ENCODE assay signal across 1 cellular context in the genomic region with DNA sequence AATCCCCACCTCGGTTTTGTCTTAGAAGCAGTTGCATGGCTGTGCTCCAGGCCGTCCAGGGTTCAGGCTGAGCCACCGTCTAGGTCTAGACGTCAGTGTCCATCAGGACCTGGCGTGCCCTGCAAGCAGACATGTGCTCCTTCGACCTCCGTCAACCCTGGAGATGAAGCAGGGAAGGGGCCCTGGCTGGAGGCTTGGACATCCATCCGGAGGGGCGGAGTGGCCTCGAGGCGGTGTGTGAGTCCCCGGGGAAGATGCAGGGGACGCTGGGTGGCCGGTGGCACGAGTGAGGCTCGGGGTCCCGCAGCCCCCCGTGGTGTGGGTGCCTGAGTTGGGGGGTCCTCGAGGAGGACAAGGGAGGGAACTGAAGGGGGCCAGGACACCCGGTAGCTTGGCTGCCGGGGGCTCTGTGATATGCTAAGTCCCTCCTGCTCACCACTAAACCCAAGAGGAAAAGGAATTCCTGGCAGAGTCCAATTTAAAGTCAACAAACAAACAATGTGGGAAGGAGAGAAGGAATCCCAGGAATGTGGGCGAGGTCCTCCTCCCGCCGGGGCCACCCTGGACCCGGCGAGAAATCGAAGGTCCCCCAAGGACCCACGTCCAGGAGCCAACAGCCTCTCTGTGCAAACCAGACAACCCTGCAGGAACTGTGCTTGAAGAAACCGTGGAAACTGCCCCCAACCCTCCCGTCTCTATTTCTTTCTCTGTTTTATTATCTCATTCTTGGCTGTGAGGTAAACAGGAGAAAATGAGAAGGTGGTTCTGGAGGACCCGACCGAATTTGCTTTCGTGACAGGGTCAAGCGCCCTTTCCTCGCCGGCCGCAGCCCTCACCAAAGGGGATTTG.
TF ChIP-seq lines count a peak whose summit lies in the region.

No MANE protein-coding gene starts in this region.

TF ChIP-seq in HepG2, 621 proteins besides CTCF, POLR2A, EP300 and RAD21 (continued from another document and continues in another):
- TF ChIP-seq, protein P1, sequence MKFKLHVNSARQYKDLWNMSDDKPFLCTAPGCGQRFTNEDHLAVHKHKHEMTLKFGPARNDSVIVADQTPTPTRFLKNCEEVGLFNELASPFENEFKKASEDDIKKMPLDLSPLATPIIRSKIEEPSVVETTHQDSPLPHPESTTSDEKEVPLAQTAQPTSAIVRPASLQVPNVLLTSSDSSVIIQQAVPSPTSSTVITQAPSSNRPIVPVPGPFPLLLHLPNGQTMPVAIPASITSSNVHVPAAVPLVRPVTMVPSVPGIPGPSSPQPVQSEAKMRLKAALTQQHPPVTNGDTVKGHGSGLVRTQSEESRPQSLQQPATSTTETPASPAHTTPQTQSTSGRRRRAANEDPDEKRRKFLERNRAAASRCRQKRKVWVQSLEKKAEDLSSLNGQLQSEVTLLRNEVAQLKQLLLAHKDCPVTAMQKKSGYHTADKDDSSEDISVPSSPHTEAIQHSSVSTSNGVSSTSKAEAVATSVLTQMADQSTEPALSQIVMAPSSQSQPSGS (CRISPR knock-in tag; IDR thresholded peaks at IDR 0.05) = peak; percentile 17; the same call in 1 of the 2 replicates
- TF ChIP-seq PAX8 (CRISPR knock-in tag; IDR thresholded peaks at IDR 0.05; ENCODE audit: borderline replicate concordance) = no peak
- TF ChIP-seq ZBTB38 (CRISPR knock-in tag; IDR thresholded peaks at IDR 0.05) = peak; percentile 27; the same call in 1 of the 2 replicates
- 0 out of 2 replicates have a peak, but pooled peaks have one; percentile 38 for TF ChIP-seq AHR (CRISPR knock-in tag; IDR thresholded peaks at IDR 0.05)
- TF ChIP-seq NCOA2 (CRISPR knock-in tag; IDR thresholded peaks at IDR 0.05) = peak; percentile 67
- TF ChIP-seq HOXA7 (CRISPR knock-in tag; IDR thresholded peaks at IDR 0.05) = no peak
- TF ChIP-seq, protein P2, sequence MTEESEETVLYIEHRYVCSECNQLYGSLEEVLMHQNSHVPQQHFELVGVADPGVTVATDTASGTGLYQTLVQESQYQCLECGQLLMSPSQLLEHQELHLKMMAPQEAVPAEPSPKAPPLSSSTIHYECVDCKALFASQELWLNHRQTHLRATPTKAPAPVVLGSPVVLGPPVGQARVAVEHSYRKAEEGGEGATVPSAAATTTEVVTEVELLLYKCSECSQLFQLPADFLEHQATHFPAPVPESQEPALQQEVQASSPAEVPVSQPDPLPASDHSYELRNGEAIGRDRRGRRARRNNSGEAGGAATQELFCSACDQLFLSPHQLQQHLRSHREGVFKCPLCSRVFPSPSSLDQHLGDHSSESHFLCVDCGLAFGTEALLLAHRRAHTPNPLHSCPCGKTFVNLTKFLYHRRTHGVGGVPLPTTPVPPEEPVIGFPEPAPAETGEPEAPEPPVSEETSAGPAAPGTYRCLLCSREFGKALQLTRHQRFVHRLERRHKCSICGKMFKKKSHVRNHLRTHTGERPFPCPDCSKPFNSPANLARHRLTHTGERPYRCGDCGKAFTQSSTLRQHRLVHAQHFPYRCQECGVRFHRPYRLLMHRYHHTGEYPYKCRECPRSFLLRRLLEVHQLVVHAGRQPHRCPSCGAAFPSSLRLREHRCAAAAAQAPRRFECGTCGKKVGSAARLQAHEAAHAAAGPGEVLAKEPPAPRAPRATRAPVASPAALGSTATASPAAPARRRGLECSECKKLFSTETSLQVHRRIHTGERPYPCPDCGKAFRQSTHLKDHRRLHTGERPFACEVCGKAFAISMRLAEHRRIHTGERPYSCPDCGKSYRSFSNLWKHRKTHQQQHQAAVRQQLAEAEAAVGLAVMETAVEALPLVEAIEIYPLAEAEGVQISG (CRISPR knock-in tag; IDR thresholded peaks at IDR 0.05) = peak; percentile 14; the same call in 1 of the 2 replicates
- peak; percentile 64; the same call in 1 of the 2 replicates for TF ChIP-seq LCORL (IDR thresholded peaks at IDR 0.05)
- peak; percentile 96 for TF ChIP-seq LCORL (CRISPR knock-in tag; IDR thresholded peaks at IDR 0.05)
- TF ChIP-seq TOPORS (CRISPR knock-in tag; IDR thresholded peaks at IDR 0.05) = no peak
- TF ChIP-seq REPIN1 (CRISPR knock-in tag; IDR thresholded peaks at IDR 0.05; ENCODE audit: borderline replicate concordance, low read depth) = no peak
- TF ChIP-seq CHD4 (IDR thresholded peaks at IDR 0.05; ENCODE audit: borderline replicate concordance, low read length) = no peak
- no peak for TF ChIP-seq ZNF703 (CRISPR knock-in tag; IDR thresholded peaks at IDR 0.05; ENCODE audit: borderline replicate concordance)
- TF ChIP-seq SMARCE1 (IDR thresholded peaks at IDR 0.05; ENCODE audit: borderline replicate concordance) = no peak
- TF ChIP-seq ZNF775 (CRISPR knock-in tag; IDR thresholded peaks at IDR 0.05; ENCODE audit: borderline replicate concordance) = no peak
- no peak for TF ChIP-seq ZSCAN21 (CRISPR knock-in tag; IDR thresholded peaks at IDR 0.05; ENCODE audit: borderline replicate concordance)
- TF ChIP-seq, protein P3, sequence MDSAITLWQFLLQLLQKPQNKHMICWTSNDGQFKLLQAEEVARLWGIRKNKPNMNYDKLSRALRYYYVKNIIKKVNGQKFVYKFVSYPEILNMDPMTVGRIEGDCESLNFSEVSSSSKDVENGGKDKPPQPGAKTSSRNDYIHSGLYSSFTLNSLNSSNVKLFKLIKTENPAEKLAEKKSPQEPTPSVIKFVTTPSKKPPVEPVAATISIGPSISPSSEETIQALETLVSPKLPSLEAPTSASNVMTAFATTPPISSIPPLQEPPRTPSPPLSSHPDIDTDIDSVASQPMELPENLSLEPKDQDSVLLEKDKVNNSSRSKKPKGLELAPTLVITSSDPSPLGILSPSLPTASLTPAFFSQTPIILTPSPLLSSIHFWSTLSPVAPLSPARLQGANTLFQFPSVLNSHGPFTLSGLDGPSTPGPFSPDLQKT (CRISPR knock-in tag; IDR thresholded peaks at IDR 0.05; ENCODE audit: borderline replicate concordance) = no peak
- TF ChIP-seq ZSCAN5A (CRISPR knock-in tag; IDR thresholded peaks at IDR 0.05; ENCODE audit: borderline replicate concordance) = no peak
- TF ChIP-seq ZBTB49 (CRISPR knock-in tag; IDR thresholded peaks at IDR 0.05; ENCODE audit: borderline replicate concordance) = no peak
- TF ChIP-seq HOXA3 (CRISPR knock-in tag; IDR thresholded peaks at IDR 0.05) = peak; percentile 41; the same call in 1 of the 2 replicates
- TF ChIP-seq ZMAT3 (CRISPR knock-in tag; conservative IDR thresholded peaks at IDR 0.05) = peak; percentile 74
- TF ChIP-seq SALL1 (CRISPR knock-in tag; IDR thresholded peaks at IDR 0.05) = peak; percentile 44; the same call in 1 of the 2 replicates
- TF ChIP-seq, protein P4, sequence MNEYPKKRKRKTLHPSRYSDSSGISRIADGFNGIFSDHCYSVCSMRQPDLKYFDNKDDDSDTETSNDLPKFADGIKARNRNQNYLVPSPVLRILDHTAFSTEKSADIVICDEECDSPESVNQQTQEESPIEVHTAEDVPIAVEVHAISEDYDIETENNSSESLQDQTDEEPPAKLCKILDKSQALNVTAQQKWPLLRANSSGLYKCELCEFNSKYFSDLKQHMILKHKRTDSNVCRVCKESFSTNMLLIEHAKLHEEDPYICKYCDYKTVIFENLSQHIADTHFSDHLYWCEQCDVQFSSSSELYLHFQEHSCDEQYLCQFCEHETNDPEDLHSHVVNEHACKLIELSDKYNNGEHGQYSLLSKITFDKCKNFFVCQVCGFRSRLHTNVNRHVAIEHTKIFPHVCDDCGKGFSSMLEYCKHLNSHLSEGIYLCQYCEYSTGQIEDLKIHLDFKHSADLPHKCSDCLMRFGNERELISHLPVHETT (CRISPR knock-in tag; conservative IDR thresholded peaks at IDR 0.05) = no peak; the same call in 1 of the 2 replicates
- TF ChIP-seq FOXA1 (IDR thresholded peaks at IDR 0.05) = no peak
- TF ChIP-seq FOXA1 (CRISPR knock-in tag; IDR thresholded peaks at IDR 0.05) = peak; percentile 76
- peak; percentile 39; the same call in 1 of the 2 replicates for TF ChIP-seq BCL6 (CRISPR knock-in tag; IDR thresholded peaks at IDR 0.05)
- peak; percentile 54; the same call in 1 of the 2 replicates for TF ChIP-seq GABPB1 (CRISPR knock-in tag; IDR thresholded peaks at IDR 0.05)
- TF ChIP-seq JUND (CRISPR knock-in tag; IDR thresholded peaks at IDR 0.05) = no peak
- 0 out of 2 replicates have a peak, but pooled peaks have one; percentile 33 for TF ChIP-seq KMT2A (CRISPR knock-in tag; IDR thresholded peaks at IDR 0.05)
- 0 out of 2 replicates have a peak, but pooled peaks have one; percentile 21 for TF ChIP-seq ZBTB20 (CRISPR knock-in tag; IDR thresholded peaks at IDR 0.05; ENCODE audit: borderline replicate concordance, low read depth)
- TF ChIP-seq ZNF841 (CRISPR knock-in tag; IDR thresholded peaks at IDR 0.05; ENCODE audit: borderline replicate concordance) = no peak
- TF ChIP-seq RARA (CRISPR knock-in tag; IDR thresholded peaks at IDR 0.05) = peak; percentile 39; the same call in 1 of the 2 replicates
- TF ChIP-seq, protein P5, sequence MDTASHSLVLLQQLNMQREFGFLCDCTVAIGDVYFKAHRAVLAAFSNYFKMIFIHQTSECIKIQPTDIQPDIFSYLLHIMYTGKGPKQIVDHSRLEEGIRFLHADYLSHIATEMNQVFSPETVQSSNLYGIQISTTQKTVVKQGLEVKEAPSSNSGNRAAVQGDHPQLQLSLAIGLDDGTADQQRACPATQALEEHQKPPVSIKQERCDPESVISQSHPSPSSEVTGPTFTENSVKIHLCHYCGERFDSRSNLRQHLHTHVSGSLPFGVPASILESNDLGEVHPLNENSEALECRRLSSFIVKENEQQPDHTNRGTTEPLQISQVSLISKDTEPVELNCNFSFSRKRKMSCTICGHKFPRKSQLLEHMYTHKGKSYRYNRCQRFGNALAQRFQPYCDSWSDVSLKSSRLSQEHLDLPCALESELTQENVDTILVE (CRISPR knock-in tag; IDR thresholded peaks at IDR 0.05) = peak; percentile 7; the same call in 1 of the 2 replicates
- 0 out of 2 replicates have a peak, but pooled peaks have one; percentile 7 for TF ChIP-seq ZMYM4 (CRISPR knock-in tag; IDR thresholded peaks at IDR 0.05)
- TF ChIP-seq GLI4 (CRISPR knock-in tag; IDR thresholded peaks at IDR 0.05; ENCODE audit: borderline replicate concordance) = peak; percentile 64; the same call in 1 of the 2 replicates
- no peak for TF ChIP-seq JARID2 (CRISPR knock-in tag; IDR thresholded peaks at IDR 0.05; ENCODE audit: insufficient replicate concordance)
- peak; percentile 75; the same call in 1 of the 2 replicates for TF ChIP-seq FOXA3 (CRISPR knock-in tag; IDR thresholded peaks at IDR 0.05)
- TF ChIP-seq, protein P6, sequence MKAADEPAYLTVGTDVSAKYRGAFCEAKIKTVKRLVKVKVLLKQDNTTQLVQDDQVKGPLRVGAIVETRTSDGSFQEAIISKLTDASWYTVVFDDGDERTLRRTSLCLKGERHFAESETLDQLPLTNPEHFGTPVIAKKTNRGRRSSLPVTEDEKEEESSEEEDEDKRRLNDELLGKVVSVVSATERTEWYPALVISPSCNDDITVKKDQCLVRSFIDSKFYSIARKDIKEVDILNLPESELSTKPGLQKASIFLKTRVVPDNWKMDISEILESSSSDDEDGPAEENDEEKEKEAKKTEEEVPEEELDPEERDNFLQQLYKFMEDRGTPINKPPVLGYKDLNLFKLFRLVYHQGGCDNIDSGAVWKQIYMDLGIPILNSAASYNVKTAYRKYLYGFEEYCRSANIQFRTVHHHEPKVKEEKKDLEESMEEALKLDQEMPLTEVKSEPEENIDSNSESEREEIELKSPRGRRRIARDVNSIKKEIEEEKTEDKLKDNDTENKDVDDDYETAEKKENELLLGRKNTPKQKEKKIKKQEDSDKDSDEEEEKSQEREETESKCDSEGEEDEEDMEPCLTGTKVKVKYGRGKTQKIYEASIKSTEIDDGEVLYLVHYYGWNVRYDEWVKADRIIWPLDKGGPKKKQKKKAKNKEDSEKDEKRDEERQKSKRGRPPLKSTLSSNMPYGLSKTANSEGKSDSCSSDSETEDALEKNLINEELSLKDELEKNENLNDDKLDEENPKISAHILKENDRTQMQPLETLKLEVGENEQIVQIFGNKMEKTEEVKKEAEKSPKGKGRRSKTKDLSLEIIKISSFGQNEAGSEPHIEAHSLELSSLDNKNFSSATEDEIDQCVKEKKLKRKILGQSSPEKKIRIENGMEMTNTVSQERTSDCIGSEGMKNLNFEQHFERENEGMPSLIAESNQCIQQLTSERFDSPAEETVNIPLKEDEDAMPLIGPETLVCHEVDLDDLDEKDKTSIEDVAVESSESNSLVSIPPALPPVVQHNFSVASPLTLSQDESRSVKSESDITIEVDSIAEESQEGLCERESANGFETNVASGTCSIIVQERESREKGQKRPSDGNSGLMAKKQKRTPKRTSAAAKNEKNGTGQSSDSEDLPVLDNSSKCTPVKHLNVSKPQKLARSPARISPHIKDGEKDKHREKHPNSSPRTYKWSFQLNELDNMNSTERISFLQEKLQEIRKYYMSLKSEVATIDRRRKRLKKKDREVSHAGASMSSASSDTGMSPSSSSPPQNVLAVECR (CRISPR knock-in tag; IDR thresholded peaks at IDR 0.05; ENCODE audit: borderline replicate concordance) = peak; percentile 65; the same call in 1 of the 2 replicates
- TF ChIP-seq ZNF644 (CRISPR knock-in tag; IDR thresholded peaks at IDR 0.05; ENCODE audit: low read depth) = no peak
- no peak for TF ChIP-seq CEBPG (CRISPR knock-in tag; IDR thresholded peaks at IDR 0.05)
- TF ChIP-seq CBX2 (IDR thresholded peaks at IDR 0.05; ENCODE audit: low read depth, low read length) = no peak
- TF ChIP-seq CBX2 (CRISPR knock-in tag; IDR thresholded peaks at IDR 0.05; ENCODE audit: low read depth) = no peak
